In genomic region chr19:33399745-33400681, GRCh38 we compare ENCODE assay signal across 1 cellular context.
TF ChIP-seq lines count a peak whose summit lies in the region.

No MANE protein-coding gene starts in this region.

TF ChIP-seq in HepG2, 621 proteins besides CTCF, POLR2A, EP300 and RAD21 (continued from another document and continues in another):
- TF ChIP-seq RXRA (CRISPR knock-in tag; IDR thresholded peaks at IDR 0.05) (peak; percentile 39; the same call in 1 of the 2 replicates), RBAK (CRISPR knock-in tag; IDR thresholded peaks at IDR 0.05) (peak; percentile 63; the same call in 1 of the 2 replicates), NR2F2 (IDR thresholded peaks at IDR 0.05; ENCODE audit: borderline replicate concordance, low read depth) (peak; percentile 74), FOXA3 (CRISPR knock-in tag; IDR thresholded peaks at IDR 0.05) (peak; percentile 25; the same call in 1 of the 2 replicates), MYC (CRISPR knock-in tag; IDR thresholded peaks at IDR 0.05; ENCODE audit: borderline replicate concordance) (peak; percentile 84; the same call in 1 of the 2 replicates), POGK (CRISPR knock-in tag; conservative IDR thresholded peaks at IDR 0.05) (peak; percentile 14; the same call in 1 of the 2 replicates), TFAP4 (IDR thresholded peaks at IDR 0.05; ENCODE audit: borderline replicate concordance, low read depth) (peak; percentile 87; the same call in 1 of the 2 replicates), GPN1 (CRISPR knock-in tag; IDR thresholded peaks at IDR 0.05; ENCODE audit: borderline replicate concordance) (no peak), ZNF18 (CRISPR knock-in tag; IDR thresholded peaks at IDR 0.05; ENCODE audit: insufficient replicate concordance) (peak; percentile 59), MAZ (IDR thresholded peaks at IDR 0.05; ENCODE audit: borderline replicate concordance, low read depth, low read length) (peak; percentile 45; the same call in 1 of the 2 replicates), MAZ (CRISPR knock-in tag; IDR thresholded peaks at IDR 0.05; ENCODE audit: low read depth) (no peak), SALL1 (CRISPR knock-in tag; IDR thresholded peaks at IDR 0.05) (peak; percentile 87), TRIM24 (CRISPR knock-in tag; IDR thresholded peaks at IDR 0.05) (no peak), NFE2L2 (IDR thresholded peaks at IDR 0.05; ENCODE audit: low read length) (no peak), KDM3A (CRISPR knock-in tag; IDR thresholded peaks at IDR 0.05; ENCODE audit: low read depth) (no peak), ZNF614 (CRISPR knock-in tag; IDR thresholded peaks at IDR 0.05; ENCODE audit: borderline replicate concordance) (no peak), HNF4G (IDR thresholded peaks at IDR 0.05; ENCODE audit: borderline replicate concordance, low read depth, low read length) (peak; percentile 88), HNF4G (CRISPR knock-in tag; IDR thresholded peaks at IDR 0.05; ENCODE audit: borderline replicate concordance, low read depth) (peak; percentile 88; the same call in 1 of the 2 replicates), HNRNPL (IDR thresholded peaks at IDR 0.05; ENCODE audit: low read depth, low read length) (peak; percentile 97), ARNTL (CRISPR knock-in tag; IDR thresholded peaks at IDR 0.05) (peak; percentile 80), REPIN1 (CRISPR knock-in tag; IDR thresholded peaks at IDR 0.05; ENCODE audit: borderline replicate concordance, low read depth) (peak; percentile 64; the same call in 1 of the 2 replicates), KLF16 (CRISPR knock-in tag; IDR thresholded peaks at IDR 0.05) (0 out of 4 replicates have a peak, but pooled peaks of 1 of the 2 experiments have one; percentile 32), MEIS1 (CRISPR knock-in tag; IDR thresholded peaks at IDR 0.05; ENCODE audit: borderline replicate concordance) (peak; percentile 26; the same call in 1 of the 2 replicates), SRSF4 (IDR thresholded peaks at IDR 0.05; ENCODE audit: low read depth, low read length, poor library complexity, severe bottlenecking) (no peak), HDAC2 (CRISPR knock-in tag; IDR thresholded peaks at IDR 0.05) (peak; percentile 58), FLYWCH1 (CRISPR knock-in tag; IDR thresholded peaks at IDR 0.05) (no peak), ZNF781 (CRISPR knock-in tag; IDR thresholded peaks at IDR 0.05; ENCODE audit: borderline replicate concordance, not compliant biosample characterization) (peak; percentile 75), ZBTB38 (CRISPR knock-in tag; IDR thresholded peaks at IDR 0.05) (peak; percentile 2), EEA1 (CRISPR knock-in tag; IDR thresholded peaks at IDR 0.05; ENCODE audit: borderline replicate concordance) (no peak), ZNF605 (CRISPR knock-in tag; IDR thresholded peaks at IDR 0.05) (0 out of 2 replicates have a peak, but pooled peaks have one; percentile 39), HNF1A (IDR thresholded peaks at IDR 0.05; ENCODE audit: low read depth) (no peak), HNF1A (CRISPR knock-in tag; IDR thresholded peaks at IDR 0.05; ENCODE audit: borderline replicate concordance) (peak; percentile 52; the same call in 1 of the 2 replicates), NCOA1 (CRISPR knock-in tag; IDR thresholded peaks at IDR 0.05) (0 out of 2 replicates have a peak, but pooled peaks have one; percentile 32), SALL2 (CRISPR knock-in tag; IDR thresholded peaks at IDR 0.05) (no peak), NR2C2 (CRISPR knock-in tag; IDR thresholded peaks at IDR 0.05; ENCODE audit: borderline replicate concordance) (peak; percentile 76), ZMYM4 (CRISPR knock-in tag; IDR thresholded peaks at IDR 0.05) (peak; percentile 63; the same call in 1 of the 2 replicates), ZBTB42 (CRISPR knock-in tag; IDR thresholded peaks at IDR 0.05) (peak; percentile 97), SETDB1 (CRISPR knock-in tag; IDR thresholded peaks at IDR 0.05; ENCODE audit: borderline replicate concordance) (0 out of 2 replicates have a peak, but pooled peaks have one; percentile 30), MLX (CRISPR knock-in tag; IDR thresholded peaks at IDR 0.05) (peak; percentile 51; the same call in 1 of the 2 replicates), BRD4 (CRISPR knock-in tag; IDR thresholded peaks at IDR 0.05) (peak; percentile 74; the same call in 1 of the 2 replicates)
- TF ChIP-seq, protein P1, sequence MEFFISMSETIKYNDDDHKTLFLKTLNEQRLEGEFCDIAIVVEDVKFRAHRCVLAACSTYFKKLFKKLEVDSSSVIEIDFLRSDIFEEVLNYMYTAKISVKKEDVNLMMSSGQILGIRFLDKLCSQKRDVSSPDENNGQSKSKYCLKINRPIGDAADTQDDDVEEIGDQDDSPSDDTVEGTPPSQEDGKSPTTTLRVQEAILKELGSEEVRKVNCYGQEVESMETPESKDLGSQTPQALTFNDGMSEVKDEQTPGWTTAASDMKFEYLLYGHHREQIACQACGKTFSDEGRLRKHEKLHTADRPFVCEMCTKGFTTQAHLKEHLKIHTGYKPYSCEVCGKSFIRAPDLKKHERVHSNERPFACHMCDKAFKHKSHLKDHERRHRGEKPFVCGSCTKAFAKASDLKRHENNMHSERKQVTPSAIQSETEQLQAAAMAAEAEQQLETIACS (CRISPR knock-in tag; IDR thresholded peaks at IDR 0.05), result no peak
- TF ChIP-seq, protein P2, sequence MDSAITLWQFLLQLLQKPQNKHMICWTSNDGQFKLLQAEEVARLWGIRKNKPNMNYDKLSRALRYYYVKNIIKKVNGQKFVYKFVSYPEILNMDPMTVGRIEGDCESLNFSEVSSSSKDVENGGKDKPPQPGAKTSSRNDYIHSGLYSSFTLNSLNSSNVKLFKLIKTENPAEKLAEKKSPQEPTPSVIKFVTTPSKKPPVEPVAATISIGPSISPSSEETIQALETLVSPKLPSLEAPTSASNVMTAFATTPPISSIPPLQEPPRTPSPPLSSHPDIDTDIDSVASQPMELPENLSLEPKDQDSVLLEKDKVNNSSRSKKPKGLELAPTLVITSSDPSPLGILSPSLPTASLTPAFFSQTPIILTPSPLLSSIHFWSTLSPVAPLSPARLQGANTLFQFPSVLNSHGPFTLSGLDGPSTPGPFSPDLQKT (CRISPR knock-in tag; IDR thresholded peaks at IDR 0.05; ENCODE audit: borderline replicate concordance), result no peak
- TF ChIP-seq, protein P3, sequence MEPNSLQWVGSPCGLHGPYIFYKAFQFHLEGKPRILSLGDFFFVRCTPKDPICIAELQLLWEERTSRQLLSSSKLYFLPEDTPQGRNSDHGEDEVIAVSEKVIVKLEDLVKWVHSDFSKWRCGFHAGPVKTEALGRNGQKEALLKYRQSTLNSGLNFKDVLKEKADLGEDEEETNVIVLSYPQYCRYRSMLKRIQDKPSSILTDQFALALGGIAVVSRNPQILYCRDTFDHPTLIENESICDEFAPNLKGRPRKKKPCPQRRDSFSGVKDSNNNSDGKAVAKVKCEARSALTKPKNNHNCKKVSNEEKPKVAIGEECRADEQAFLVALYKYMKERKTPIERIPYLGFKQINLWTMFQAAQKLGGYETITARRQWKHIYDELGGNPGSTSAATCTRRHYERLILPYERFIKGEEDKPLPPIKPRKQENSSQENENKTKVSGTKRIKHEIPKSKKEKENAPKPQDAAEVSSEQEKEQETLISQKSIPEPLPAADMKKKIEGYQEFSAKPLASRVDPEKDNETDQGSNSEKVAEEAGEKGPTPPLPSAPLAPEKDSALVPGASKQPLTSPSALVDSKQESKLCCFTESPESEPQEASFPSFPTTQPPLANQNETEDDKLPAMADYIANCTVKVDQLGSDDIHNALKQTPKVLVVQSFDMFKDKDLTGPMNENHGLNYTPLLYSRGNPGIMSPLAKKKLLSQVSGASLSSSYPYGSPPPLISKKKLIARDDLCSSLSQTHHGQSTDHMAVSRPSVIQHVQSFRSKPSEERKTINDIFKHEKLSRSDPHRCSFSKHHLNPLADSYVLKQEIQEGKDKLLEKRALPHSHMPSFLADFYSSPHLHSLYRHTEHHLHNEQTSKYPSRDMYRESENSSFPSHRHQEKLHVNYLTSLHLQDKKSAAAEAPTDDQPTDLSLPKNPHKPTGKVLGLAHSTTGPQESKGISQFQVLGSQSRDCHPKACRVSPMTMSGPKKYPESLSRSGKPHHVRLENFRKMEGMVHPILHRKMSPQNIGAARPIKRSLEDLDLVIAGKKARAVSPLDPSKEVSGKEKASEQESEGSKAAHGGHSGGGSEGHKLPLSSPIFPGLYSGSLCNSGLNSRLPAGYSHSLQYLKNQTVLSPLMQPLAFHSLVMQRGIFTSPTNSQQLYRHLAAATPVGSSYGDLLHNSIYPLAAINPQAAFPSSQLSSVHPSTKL (CRISPR knock-in tag; IDR thresholded peaks at IDR 0.05), result peak; percentile 47
- TF ChIP-seq, protein P4, sequence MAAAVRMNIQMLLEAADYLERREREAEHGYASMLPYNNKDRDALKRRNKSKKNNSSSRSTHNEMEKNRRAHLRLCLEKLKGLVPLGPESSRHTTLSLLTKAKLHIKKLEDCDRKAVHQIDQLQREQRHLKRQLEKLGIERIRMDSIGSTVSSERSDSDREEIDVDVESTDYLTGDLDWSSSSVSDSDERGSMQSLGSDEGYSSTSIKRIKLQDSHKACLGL (CRISPR knock-in tag; IDR thresholded peaks at IDR 0.05), result no peak
- TF ChIP-seq, protein P5, sequence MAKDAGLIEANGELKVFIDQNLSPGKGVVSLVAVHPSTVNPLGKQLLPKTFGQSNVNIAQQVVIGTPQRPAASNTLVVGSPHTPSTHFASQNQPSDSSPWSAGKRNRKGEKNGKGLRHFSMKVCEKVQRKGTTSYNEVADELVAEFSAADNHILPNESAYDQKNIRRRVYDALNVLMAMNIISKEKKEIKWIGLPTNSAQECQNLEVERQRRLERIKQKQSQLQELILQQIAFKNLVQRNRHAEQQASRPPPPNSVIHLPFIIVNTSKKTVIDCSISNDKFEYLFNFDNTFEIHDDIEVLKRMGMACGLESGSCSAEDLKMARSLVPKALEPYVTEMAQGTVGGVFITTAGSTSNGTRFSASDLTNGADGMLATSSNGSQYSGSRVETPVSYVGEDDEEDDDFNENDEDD (CRISPR knock-in tag; IDR thresholded peaks at IDR 0.05; ENCODE audit: borderline replicate concordance), result peak; percentile 31; the same call in 1 of the 2 replicates
- TF ChIP-seq, protein P6, sequence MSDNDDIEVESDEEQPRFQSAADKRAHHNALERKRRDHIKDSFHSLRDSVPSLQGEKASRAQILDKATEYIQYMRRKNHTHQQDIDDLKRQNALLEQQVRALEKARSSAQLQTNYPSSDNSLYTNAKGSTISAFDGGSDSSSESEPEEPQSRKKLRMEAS (IDR thresholded peaks at IDR 0.05), result peak; percentile 93
